1 cellular context compared by ENCODE assay signal in the genomic region with DNA sequence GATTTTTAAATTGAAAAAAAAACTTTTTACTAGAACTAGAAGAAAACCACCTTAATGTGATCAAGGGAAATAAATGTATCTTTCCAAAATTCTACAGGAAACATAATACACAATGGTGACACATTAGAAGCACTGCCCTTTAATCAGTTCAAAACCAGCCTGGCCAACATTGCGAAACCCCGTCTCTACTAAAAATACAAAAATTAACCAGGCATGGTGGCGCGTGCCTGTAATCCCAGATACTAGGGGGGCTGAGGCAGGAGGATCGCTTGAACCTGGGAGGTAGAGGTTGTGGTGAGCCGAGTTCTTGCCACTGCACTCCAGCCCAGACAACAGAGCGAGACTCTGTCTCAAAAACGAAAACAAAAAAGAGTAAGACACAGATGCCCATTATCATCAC.
TF ChIP-seq lines count a peak whose summit lies in the region.

No MANE protein-coding gene starts in this region.

TF ChIP-seq in A549, 52 proteins besides CTCF, POLR2A, EP300 and RAD21 (continued from another document):
- TF ChIP-seq, protein P1, sequence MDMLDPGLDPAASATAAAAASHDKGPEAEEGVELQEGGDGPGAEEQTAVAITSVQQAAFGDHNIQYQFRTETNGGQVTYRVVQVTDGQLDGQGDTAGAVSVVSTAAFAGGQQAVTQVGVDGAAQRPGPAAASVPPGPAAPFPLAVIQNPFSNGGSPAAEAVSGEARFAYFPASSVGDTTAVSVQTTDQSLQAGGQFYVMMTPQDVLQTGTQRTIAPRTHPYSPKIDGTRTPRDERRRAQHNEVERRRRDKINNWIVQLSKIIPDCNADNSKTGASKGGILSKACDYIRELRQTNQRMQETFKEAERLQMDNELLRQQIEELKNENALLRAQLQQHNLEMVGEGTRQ (IDR thresholded peaks at IDR 0.05) = no peak
TF ChIP-seq in A549: peak in this region for 1.
